ENCODE assay signal across 8 cellular contexts in the genomic region with DNA sequence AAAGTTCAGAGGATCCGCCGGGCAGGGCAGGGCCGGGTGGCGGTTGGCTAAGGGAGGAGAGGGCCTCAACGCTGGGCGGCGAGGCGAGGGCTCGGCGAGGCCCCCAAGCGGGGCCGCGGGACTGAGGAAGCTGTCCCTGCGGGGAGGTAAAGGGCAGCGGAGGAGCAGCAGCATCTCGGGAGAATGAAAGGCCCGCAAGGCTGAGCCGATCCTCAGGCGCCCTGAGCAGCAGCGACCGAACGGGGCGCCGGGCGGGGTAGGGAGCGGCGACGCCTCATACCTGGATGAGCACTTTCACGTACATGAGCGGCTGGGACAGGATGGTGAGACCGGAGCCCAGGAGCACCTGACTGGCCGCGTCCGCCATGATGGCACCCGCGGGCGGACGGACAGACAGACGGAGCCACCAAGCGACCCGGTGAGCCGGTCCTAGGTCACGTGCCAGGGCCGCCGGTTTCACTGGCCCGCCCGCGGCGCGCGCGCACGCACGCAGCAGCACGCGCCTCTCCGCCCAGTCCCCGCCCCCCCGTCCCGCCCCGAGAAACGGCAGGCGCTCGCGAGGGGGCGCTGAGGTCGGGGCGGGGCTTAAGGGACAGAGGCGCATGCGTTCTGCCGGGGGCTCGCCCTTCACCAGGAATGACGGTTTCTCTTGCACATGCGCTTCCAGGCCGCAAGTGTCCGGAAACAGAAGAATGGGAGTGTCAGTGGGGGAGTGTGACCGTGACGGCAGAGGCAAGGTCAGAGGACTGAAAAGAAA. TPM values are rescaled to one million over a fixed set of nuclear protein-coding genes. Genes with fewer than 3 reads are reported as not detected.
A peak's percentile ranks its signal among the peaks of the same experiment; 100 is the strongest.
DNase-seq lines count a peak whose midpoint lies in the region; ATAC-seq lines count a peak whose summit lies in the region.

TSS of gene MTCH2 (minus strand) at position 461 of the 757 bp plus-strand sequence. CDS start at position 367, 94 bp downstream.

- H3K9me3 Mint-ChIP-seq in activated CD8-positive, alpha-beta memory T cell treated with anti-CD3 and anti-CD28 coated beads, Interleukin-2, amount 10 ng/mL, durations not matched to agents 7 days and 5 days (ENCODE audit: low read depth) = no peaks in the 10 kb centered on the region

- H3K9ac ChIP-seq in endocrine pancreas (ENCODE audit: control insufficient read depth, insufficient read depth, low read length) = peak within 1 kb of the TSS; percentile 89

- no peaks in the 10 kb centered on the region for H3K9me3 ChIP-seq in endocrine pancreas (ENCODE audit: control insufficient read depth, low read length)

- H3K27me3 Mint-ChIP-seq in activated CD8-positive, alpha-beta memory T cell treated with anti-CD3 and anti-CD28 coated beads, Interleukin-2, amount 10 ng/mL, durations not matched to agents 7 days and 5 days = no peaks in the 10 kb centered on the region

- peak within 1 kb of the TSS; percentile 84 for H3K4me3 ChIP-seq in endocrine pancreas (ENCODE audit: control insufficient read depth, insufficient read depth, low read length)

- DNase-seq in COR-L47 (lab: John Stamatoyannopoulos, UW) (peak; percentile 94), HUDEP-2 (lab: John Stamatoyannopoulos, UW; ENCODE audit: unreplicated experiment in 76 of 76) (peak; percentile 32 to 98 (median 95)), NOMO-1 treated with dmso at 0.1 percent for 144 hours (lab: John Stamatoyannopoulos, UW; ENCODE audit: unreplicated experiment) (peak; percentile 96), mesenteric fat pad (ENCODE audit: low spot score) (peak; percentile 98)
- DNase-seq in activated CD8-positive, alpha-beta memory T cell treated with anti-CD3 and anti-CD28 coated beads, Interleukin-2, amount 10 ng/mL, durations not matched to agents 7 days and 5 days = peak; percentile 97
- peak; percentile 93 for DNase-seq in stimulated activated CD8-positive, alpha-beta memory T cell treated with anti-CD3 and anti-CD28 coated beads, Interleukin-15, amount 100 ng/mL, for 24 hours (ENCODE audit: low read depth)

- peak; percentile 90 for ATAC-seq in GM21381 (IDR thresholded peaks at IDR 0.05; ENCODE audit: unreplicated experiment)
- ATAC-seq in activated CD8-positive, alpha-beta memory T cell treated with anti-CD3 and anti-CD28 coated beads, Interleukin-2, amount 10 ng/mL, durations not matched to agents 7 days and 5 days = peak; percentile 92

- peak within 1 kb of the TSS; percentile 93 for H3K27ac Mint-ChIP-seq in activated CD8-positive, alpha-beta memory T cell treated with anti-CD3 and anti-CD28 coated beads, Interleukin-2, amount 10 ng/mL, durations not matched to agents 7 days and 5 days

- no peaks in the 10 kb centered on the region for H3K36me3 ChIP-seq in endocrine pancreas (ENCODE audit: control insufficient read depth, insufficient read depth, low read length)

- CTCF ChIA-PET in activated CD8-positive, alpha-beta memory T cell treated with anti-CD3 and anti-CD28 coated beads, Interleukin-2, amount 10 ng/mL, durations not matched to agents 7 days and 5 days (lab: Charles Lee) = interaction anchor here (1.1 to 1.5 kb wide), 2 partner anchors 67 to 74 kb away, joined by 4 to 6 read pairs; no protein-coding TSS in a partner anchor

- peak within 1 kb of the TSS; percentile 91 for H3K4me3 Mint-ChIP-seq in activated CD8-positive, alpha-beta memory T cell treated with anti-CD3 and anti-CD28 coated beads, Interleukin-2, amount 10 ng/mL, durations not matched to agents 7 days and 5 days

- no peaks in the 10 kb centered on the region for H3K4me1 ChIP-seq in endocrine pancreas (ENCODE audit: control insufficient read depth, insufficient read depth, low read length)

- H3K36me3 Mint-ChIP-seq in activated CD8-positive, alpha-beta memory T cell treated with anti-CD3 and anti-CD28 coated beads, Interleukin-2, amount 10 ng/mL, durations not matched to agents 7 days and 5 days = peaks cover 12% of the 10 kb centered on the region

- no peaks in the 10 kb centered on the region for H3K27me3 ChIP-seq in endocrine pancreas (ENCODE audit: control insufficient read depth, insufficient read depth, low read length)

- H3K4me1 Mint-ChIP-seq in activated CD8-positive, alpha-beta memory T cell treated with anti-CD3 and anti-CD28 coated beads, Interleukin-2, amount 10 ng/mL, durations not matched to agents 7 days and 5 days = peaks cover 36% of the 10 kb centered on the region

RNA-seq across cellular contexts. Expression of gene MTCH2, which starts in this region (rescaled TPM):
- total RNA-seq in activated CD8-positive, alpha-beta memory T cell treated with anti-CD3 and anti-CD28 coated beads, Interleukin-2, amount 10 ng/mL, durations not matched to agents 7 days and 5 days = 100 to 1,000 TPM in 1 of 2 experiments, 10 to 100 TPM in 1; 70.9 to 100 TPM
- total RNA-seq in mesenteric fat pad = 110 TPM

Comparison
In these comparisons a context has a peak if more than half of its experiments do, and no peak if none do; other contexts are left out.
1. Peak in every context shown above with its lines: DNase-seq, ATAC-seq and H3K4me3 ChIP-seq.